In the genomic region with DNA sequence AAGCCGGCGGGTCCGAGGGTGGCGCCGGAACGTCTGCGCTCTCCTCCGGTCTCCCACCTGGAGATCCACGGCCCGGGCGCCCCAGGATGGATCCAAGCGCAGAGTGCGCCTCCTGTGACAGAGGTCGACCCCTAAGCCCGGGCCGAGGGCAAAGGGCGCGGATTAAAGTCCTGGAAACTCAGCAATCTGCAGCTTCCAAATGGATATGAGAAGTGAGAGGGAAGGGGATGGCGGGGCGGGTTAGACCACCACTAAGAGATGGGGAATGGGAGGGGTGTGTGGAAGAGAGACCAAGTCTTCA, we compare ENCODE assay signal across 8 cellular contexts. TPM values are rescaled to one million over a fixed set of nuclear protein-coding genes. Genes with fewer than 3 reads are reported as not detected.
DNase-seq lines count a peak whose midpoint lies in the region; ATAC-seq and TF ChIP-seq lines count a peak whose summit lies in the region.

No MANE protein-coding gene starts in this region.

- peaks cover 15% of the 10 kb centered on the region for H4K20me1 ChIP-seq in neural progenitor cell (ENCODE audit: low read depth)

- H3K27me3 Mint-ChIP-seq in neural progenitor cell (ENCODE audit: insufficient read depth, low read depth) = peaks cover 13% of the 10 kb centered on the region

- peaks cover 45% of the 10 kb centered on the region for H3K4me1 Mint-ChIP-seq in neural progenitor cell

- no peaks in the 10 kb centered on the region for H3K9me3 Mint-ChIP-seq in neural progenitor cell

- peaks cover 24% of the 10 kb centered on the region for H3K79me2 ChIP-seq in neural progenitor cell (ENCODE audit: low read depth)

- peak overlapping the region; percentile 12 for H2AFZ ChIP-seq in neural progenitor cell (replicated peaks)

- H3K4me2 ChIP-seq in neural progenitor cell = peak overlapping the region; percentile 93

- no peak for TF ChIP-seq CTCF in BJ (IDR thresholded peaks at IDR 0.05; ENCODE audit: insufficient read depth, low read depth, low read length)
- no peak for TF ChIP-seq CTCF in epithelial cell of esophagus (IDR thresholded peaks at IDR 0.05; ENCODE audit: insufficient read depth, low read depth, low read length, missing control alignments)
- TF ChIP-seq CTCF in neural progenitor cell (IDR thresholded peaks at IDR 0.05) = no peak

- H3K36me3 ChIP-seq in BJ (ENCODE audit: control insufficient read depth, insufficient read depth, low read length) (peaks cover 11% of the 10 kb centered on the region), NT2/D1 (ENCODE audit: insufficient read depth, insufficient read length, low read length) (peaks cover 27% of the 10 kb centered on the region), neural progenitor cell (peaks cover 2% of the 10 kb centered on the region)

- no peak for ATAC-seq in HG02642 (IDR thresholded peaks at IDR 0.05; ENCODE audit: poor library complexity, unreplicated experiment)
- ATAC-seq in GM19035 (IDR thresholded peaks at IDR 0.05; ENCODE audit: unreplicated experiment) = no peak

- H3K9ac ChIP-seq in NT2/D1 (ENCODE audit: insufficient read length, low read depth) (peak overlapping the region; percentile 80), neural progenitor cell (no peak overlapping the region)

- H3K27ac ChIP-seq in neural progenitor cell = peak overlapping the region; percentile 2

- peaks cover 14% of the 10 kb centered on the region for H3K4me1 ChIP-seq in NT2/D1 (ENCODE audit: insufficient read depth, insufficient read length)
- peaks cover 35% of the 10 kb centered on the region for H3K4me1 ChIP-seq in neural progenitor cell

- peak overlapping the region; percentile 94 for H3K4me3 Mint-ChIP-seq in neural progenitor cell

- H3K27me3 ChIP-seq in BJ (ENCODE audit: control insufficient read depth, insufficient read depth, low read length) (no peaks in the 10 kb centered on the region), NT2/D1 (ENCODE audit: insufficient read depth, insufficient read length) (no peaks in the 10 kb centered on the region), neural progenitor cell (no peaks in the 10 kb centered on the region)

- H3K9me3 ChIP-seq in NT2/D1 (ENCODE audit: insufficient read depth, low read length) (no peaks in the 10 kb centered on the region), neural progenitor cell (ENCODE audit: low read depth) (no peaks in the 10 kb centered on the region)

- POLR2A ChIA-PET in BJ (lab: Charles Lee) = interaction anchor here (0.6 kb wide), 1 partner anchor 24 kb away, joined by 3 read pairs; no protein-coding TSS in a partner anchor

- H3K36me3 Mint-ChIP-seq in neural progenitor cell = peaks cover 5% of the 10 kb centered on the region

- H3K27ac Mint-ChIP-seq in neural progenitor cell = no peak overlapping the region

- DNase-seq in BJ (ENCODE audit: low read depth) (no peak), NT2/D1 (ENCODE audit: low read depth, low spot score) (no peak), epithelial cell of esophagus (ENCODE audit: low read depth) (no peak), neural progenitor cell (ENCODE audit: low spot score) (peak; percentile 78), SKM-1 (lab: John Stamatoyannopoulos, UW; ENCODE audit: unreplicated experiment) (no peak), inferior parietal cortex (ENCODE audit: extremely low spot score) (no peak)

- H3F3A ChIP-seq in neural progenitor cell (ENCODE audit: low read depth) = peaks cover 64% of the 10 kb centered on the region

- H3K4me3 ChIP-seq in BJ (ENCODE audit: low read depth, low read length) (peak overlapping the region; percentile 92), NT2/D1 (ENCODE audit: insufficient read length, low read depth) (peak overlapping the region; percentile 70), epithelial cell of esophagus (ENCODE audit: low read length) (peak overlapping the region; percentile 64), neural progenitor cell (peak overlapping the region; percentile 95)

- CTCF ChIA-PET in BJ (lab: Yijun Ruan, JAX) = interaction anchor here (0.6 to 1.2 kb wide), 4 partner anchors 8 to 39 kb away, joined by 3 to 4 read pairs (median 4); no protein-coding TSS in a partner anchor

RNA-seq across cellular contexts. Expression of a gene that starts 0.7 kb away (rescaled TPM):
- 47.3 and 84.6 TPM in 2 replicates for polyA plus RNA-seq in BJ (2011; rRNA removed)
- polyA minus RNA-seq in BJ (2011; rRNA and poly(A)+ RNA removed) = 42.1 and 64.6 TPM in 2 replicates
- 50.6 and 123 TPM in 2 replicates for total RNA-seq in neural progenitor cell (ENCODE audit: low replicate concordance)

RNA-seq across cellular contexts. Expression of a gene that starts 15.7 kb away (rescaled TPM):
- polyA plus RNA-seq in BJ (2011; rRNA removed) = 7.7 and 9.8 TPM in 2 replicates
- polyA minus RNA-seq in BJ (2011; rRNA and poly(A)+ RNA removed) = 9.4 and 15.5 TPM in 2 replicates
- 10.3 and 11.5 TPM in 2 replicates for total RNA-seq in neural progenitor cell (ENCODE audit: low replicate concordance)

RNA-seq across cellular contexts. Expression of a gene that starts 15.8 kb away (rescaled TPM):
- polyA plus RNA-seq in BJ (2011; rRNA removed) = 0.48 and 1.2 TPM in 2 replicates
- 0.67 and 1.4 TPM in 2 replicates for polyA minus RNA-seq in BJ (2011; rRNA and poly(A)+ RNA removed)
- 4.8 and 7.9 TPM in 2 replicates for total RNA-seq in neural progenitor cell (ENCODE audit: low replicate concordance)

RNA-seq across cellular contexts. Expression of a gene that starts 26.8 kb away (rescaled TPM):
- 3.0 and 3.7 TPM in 2 replicates for polyA plus RNA-seq in BJ (2011; rRNA removed)
- 3.9 and 4.6 TPM in 2 replicates for polyA minus RNA-seq in BJ (2011; rRNA and poly(A)+ RNA removed)
- total RNA-seq in neural progenitor cell (ENCODE audit: low replicate concordance) = 13.9 and 17.3 TPM in 2 replicates
